ENCODE assay signal across 22 cellular contexts in the genomic region with DNA sequence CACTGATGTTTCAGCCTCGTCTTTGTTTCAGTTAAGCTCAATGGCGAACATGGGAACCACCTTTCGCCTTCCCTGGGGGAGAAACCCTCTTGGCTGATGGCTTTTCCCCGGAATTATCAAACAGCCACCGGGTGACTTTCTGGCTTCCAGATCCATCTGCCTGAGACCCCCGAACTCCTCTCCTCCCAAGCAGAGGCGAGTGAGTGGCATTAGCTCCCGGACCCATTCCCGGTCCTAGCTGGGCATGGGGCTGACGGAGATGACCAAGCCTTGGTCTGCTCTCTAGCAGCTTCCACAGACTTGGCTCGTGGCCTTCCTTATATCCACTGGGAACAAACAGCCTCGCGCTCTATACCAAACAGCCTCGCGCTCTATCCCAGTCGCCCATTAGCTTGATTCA.
DNase-seq lines count a peak whose midpoint lies in the region; ATAC-seq and TF ChIP-seq lines count a peak whose summit lies in the region.
"Had no signal": no experiment of that assay in that cellular context is flagged by ENCODE, and none has a peak within 500 bp of the region (broad histone marks: within the 10 kb centered on the region; RNA-seq: fewer than 3 reads in every experiment).

No MANE protein-coding gene starts in this region.

- intact Hi-C loops in IMR-90 (cut with micrococcal nuclease) (no loop called here), lower leg skin (cut with DNase I; ENCODE audit: low total_unique reads) (no loop called here)

- TF ChIP-seq CTCF in IMR-90 (conservative IDR thresholded peaks at IDR 0.05; ENCODE audit: low read depth, low read length) (no peak), lower leg skin (IDR thresholded peaks at IDR 0.05) (no peak), progenitor cell of endocrine pancreas (IDR thresholded peaks at IDR 0.05; ENCODE audit: unreplicated experiment) (no peak)

- H2BK5ac ChIP-seq in IMR-90 (ENCODE audit: low read depth, low read length, poor library complexity, severe bottlenecking) = no peak overlapping the region

- no peak overlapping the region for H2AK9ac ChIP-seq in IMR-90 (replicated peaks; ENCODE audit: low read depth, low read length, poor library complexity)

- H3K4me2 ChIP-seq in IMR-90 (ENCODE audit: low read depth, low read length) = no peak overlapping the region

- POLR2A ChIA-PET in IMR-90 (lab: Charles Lee; ENCODE audit: unreplicated experiment) = no interaction called here

- no peaks in the 10 kb centered on the region for H3K4me1 ChIP-seq in IMR-90 (ENCODE audit: control insufficient read depth, insufficient read depth, low read length)

- no peaks in the 10 kb centered on the region for H3K36me3 Mint-ChIP-seq in activated CD8-positive, alpha-beta memory T cell treated with anti-CD3 and anti-CD28 coated beads, Interleukin-2, amount 10 ng/mL, durations not matched to agents 7 days and 5 days
- H3K36me3 Mint-ChIP-seq in progenitor cell of endocrine pancreas (ENCODE audit: insufficient read depth) = peaks cover 17% of the 10 kb centered on the region
- H3K36me3 Mint-ChIP-seq in activated naive CD8-positive, alpha-beta T cell treated with anti-CD3 and anti-CD28 coated beads for 36 hours = peaks cover 2% of the 10 kb centered on the region

- TF ChIP-seq POLR2A in IMR-90 (IDR thresholded peaks at IDR 0.05; ENCODE audit: low read depth, low read length) (no peak), lower leg skin (IDR thresholded peaks at IDR 0.05) (no peak)

- no peak overlapping the region for H2AFZ ChIP-seq in IMR-90 (replicated peaks; ENCODE audit: low read length, poor library complexity)

- H4K8ac ChIP-seq in IMR-90 (ENCODE audit: low read depth in 2 of 2, low read length in 2 of 2) = no peak overlapping the region

- no peak overlapping the region for H3K4ac ChIP-seq in IMR-90 (ENCODE audit: low read depth, low read length)

- H3K9ac ChIP-seq in IMR-90 (ENCODE audit: low read depth, low read length) = no peak overlapping the region

- DNase-seq in activated CD8-positive, alpha-beta memory T cell treated with anti-CD3 and anti-CD28 coated beads for 24 hours = peak; percentile 33
- no peak for DNase-seq in activated CD8-positive, alpha-beta memory T cell treated with anti-CD3 and anti-CD28 coated beads, Interleukin-2, amount 10 ng/mL, durations not matched to agents 7 days and 5 days
- DNase-seq in IMR-90 = no peak
- DNase-seq in lower leg skin (ENCODE audit: low spot score in 2 of 2) = peak; percentile 4 to 46
- DNase-seq in progenitor cell of endocrine pancreas (ENCODE audit: low spot score, unreplicated experiment) = no peak
- no peak for DNase-seq in activated naive CD8-positive, alpha-beta T cell treated with anti-CD3 and anti-CD28 coated beads for 36 hours
- no peak for DNase-seq in stimulated activated CD4-positive, alpha-beta T cell treated with anti-CD3 and anti-CD28 coated beads, Interleukin-15, amount 100 ng/mL, for 24 hours
- DNase-seq: 8988T, AML-193, C1 segment of cervical spinal cord, DMS153, GDM1, Kasumi-1, NCI-H1417, NCI-H1694 treated with DMSO at 0.1 percent for 48 hours, NCI-H2081 treated with DMSO at 0.1 percent for 48 hours, NCI-H2171 treated with DMSO at 0.1 percent for 48 hours, NCI-H526, OCI-M1 had no signal

- no peak overlapping the region for H2BK15ac ChIP-seq in IMR-90 (ENCODE audit: low read depth, low read length)

- BruUV-seq in IMR-90 (replicated peaks; lab: Mats Ljungman, UMichigan) = TSS peak; percentile 37

- no peaks in the 10 kb centered on the region for H3K79me1 ChIP-seq in IMR-90 (ENCODE audit: low read depth in 1 of 2, low read length in 2 of 2)

- H2BK120ac ChIP-seq in IMR-90 (ENCODE audit: low read depth, low read length) = no peak overlapping the region

- H4K20me1 ChIP-seq in IMR-90 (ENCODE audit: insufficient read depth, low read length) = no peaks in the 10 kb centered on the region

- ATAC-seq in activated CD8-positive, alpha-beta memory T cell treated with anti-CD3 and anti-CD28 coated beads, Interleukin-2, amount 10 ng/mL, durations not matched to agents 7 days and 5 days = no peak
- ATAC-seq in IMR-90 (ENCODE audit: low read depth) = no peak
- no peak for ATAC-seq in GM18907 (IDR thresholded peaks at IDR 0.05; ENCODE audit: unreplicated experiment)
- ATAC-seq: CD8-positive, alpha-beta T cell; Right ventricle myocardium inferior had no signal

- no peaks in the 10 kb centered on the region for H3K27me3 ChIP-seq in IMR-90 (ENCODE audit: control insufficient read depth, insufficient read depth, low read length)

- H3K9me1 ChIP-seq in IMR-90 (ENCODE audit: insufficient read depth, low read length) = no peaks in the 10 kb centered on the region

- TF ChIP-seq RAD21 in IMR-90 (IDR thresholded peaks at IDR 0.05; ENCODE audit: low read length) = no peak

- H3K27ac Mint-ChIP-seq in activated CD8-positive, alpha-beta memory T cell treated with anti-CD3 and anti-CD28 coated beads, Interleukin-2, amount 10 ng/mL, durations not matched to agents 7 days and 5 days = no peak overlapping the region
- H3K27ac Mint-ChIP-seq in progenitor cell of endocrine pancreas = peak overlapping the region; percentile 14
- H3K27ac Mint-ChIP-seq in activated naive CD8-positive, alpha-beta T cell treated with anti-CD3 and anti-CD28 coated beads for 36 hours = no peak overlapping the region
- H3K27ac Mint-ChIP-seq: CD8-positive, alpha-beta T cell had no signal

- no peaks in the 10 kb centered on the region for H3K9me3 ChIP-seq in IMR-90 (ENCODE audit: control insufficient read depth, insufficient read depth, low read length)

- no peak overlapping the region for H3K18ac ChIP-seq in IMR-90 (ENCODE audit: low read depth, low read length)

- H3K56ac ChIP-seq in IMR-90 (ENCODE audit: extremely low read depth, insufficient read depth, low read length) = no peak overlapping the region

- WGBS in IMR-90 (ENCODE audit: extremely low coverage in 2 of 2, insufficient read length in 1 of 2), 2 experiments = 88% methylated on average over 6 of the region's 16 CpGs; no CpG with 5 or more reads in 1 of the 2 experiments
- WGBS in lower leg skin, 2 donors = 95 to 97% methylated on average over 16 of the region's 16 CpGs

- H3K14ac ChIP-seq in IMR-90 (replicated peaks; ENCODE audit: low read depth, low read length) = no peak overlapping the region

- no peak overlapping the region for H2BK20ac ChIP-seq in IMR-90 (ENCODE audit: low read depth, low read length)

- H3K4me1 Mint-ChIP-seq in activated CD8-positive, alpha-beta memory T cell treated with anti-CD3 and anti-CD28 coated beads, Interleukin-2, amount 10 ng/mL, durations not matched to agents 7 days and 5 days = no peaks in the 10 kb centered on the region
- H3K4me1 Mint-ChIP-seq in progenitor cell of endocrine pancreas (ENCODE audit: low read depth) = peaks cover 2% of the 10 kb centered on the region
- no peaks in the 10 kb centered on the region for H3K4me1 Mint-ChIP-seq in activated naive CD8-positive, alpha-beta T cell treated with anti-CD3 and anti-CD28 coated beads for 36 hours

- H3K4me3 ChIP-seq in IMR-90 (ENCODE audit: insufficient read depth, low read depth, low read length) (no peak overlapping the region), lower leg skin (ENCODE audit: low read depth, poor library complexity, severe bottlenecking) (no peak overlapping the region)

- H3K27me3 Mint-ChIP-seq in activated CD8-positive, alpha-beta memory T cell treated with anti-CD3 and anti-CD28 coated beads, Interleukin-2, amount 10 ng/mL, durations not matched to agents 7 days and 5 days = no peaks in the 10 kb centered on the region
- H3K27me3 Mint-ChIP-seq in progenitor cell of endocrine pancreas = no peaks in the 10 kb centered on the region
- H3K27me3 Mint-ChIP-seq in activated naive CD8-positive, alpha-beta T cell treated with anti-CD3 and anti-CD28 coated beads for 36 hours = no peaks in the 10 kb centered on the region

- no peak overlapping the region for H3K27ac ChIP-seq in IMR-90 (ENCODE audit: insufficient read depth, low read length)

- H4K91ac ChIP-seq in IMR-90 (ENCODE audit: insufficient read depth, low read depth, low read length) = no peak overlapping the region

- no peaks in the 10 kb centered on the region for H3K36me3 ChIP-seq in IMR-90 (ENCODE audit: control insufficient read depth, insufficient read depth, low read length)

- no peak overlapping the region for H4K5ac ChIP-seq in IMR-90 (ENCODE audit: low read depth, low read length)

- no peaks in the 10 kb centered on the region for H3K9me3 Mint-ChIP-seq in activated CD8-positive, alpha-beta memory T cell treated with anti-CD3 and anti-CD28 coated beads, Interleukin-2, amount 10 ng/mL, durations not matched to agents 7 days and 5 days (ENCODE audit: low read depth)
- no peaks in the 10 kb centered on the region for H3K9me3 Mint-ChIP-seq in progenitor cell of endocrine pancreas (ENCODE audit: low read depth)
- H3K9me3 Mint-ChIP-seq in activated naive CD8-positive, alpha-beta T cell treated with anti-CD3 and anti-CD28 coated beads for 36 hours = no peaks in the 10 kb centered on the region
- H3K9me3 Mint-ChIP-seq: CD8-positive, alpha-beta T cell had no signal

- H2AK5ac ChIP-seq in IMR-90 (ENCODE audit: low read depth, low read length) = no peak overlapping the region

- CTCF ChIA-PET in activated CD8-positive, alpha-beta memory T cell treated with anti-CD3 and anti-CD28 coated beads, Interleukin-2, amount 10 ng/mL, durations not matched to agents 7 days and 5 days (lab: Charles Lee) = interaction anchor here (0.8 to 1.1 kb wide), 2 partner anchors 11 to 439 kb away, joined by 3 read pairs; no protein-coding TSS in a partner anchor
- CTCF ChIA-PET in IMR-90 (lab: Yijun Ruan, JAX) = interaction anchor here (1.4 kb wide), 1 partner anchor 10 kb away, joined by 5 read pairs; no protein-coding TSS in a partner anchor

- no peak overlapping the region for H3K4me3 Mint-ChIP-seq in activated CD8-positive, alpha-beta memory T cell treated with anti-CD3 and anti-CD28 coated beads, Interleukin-2, amount 10 ng/mL, durations not matched to agents 7 days and 5 days
- H3K4me3 Mint-ChIP-seq in progenitor cell of endocrine pancreas (ENCODE audit: low read depth) = no peak overlapping the region
- H3K4me3 Mint-ChIP-seq in activated naive CD8-positive, alpha-beta T cell treated with anti-CD3 and anti-CD28 coated beads for 36 hours = no peak overlapping the region
- H3K4me3 Mint-ChIP-seq: CD8-positive, alpha-beta T cell had no signal

- in situ Hi-C loops in IMR-90 (cut with MboI; ENCODE audit: low sequenced_read_pairs) = no loop called here

- dilution Hi-C loops in IMR-90 (cut with HindIII; ENCODE audit: low sequenced_read_pairs, unreplicated experiment) = no loop called here

- no peak overlapping the region for H3K23ac ChIP-seq in IMR-90 (ENCODE audit: low read depth, low read length)

TF ChIP-seq in IMR-90, 13 proteins besides CTCF, POLR2A, EP300 and RAD21 (continues in another document):
- no peak for TF ChIP-seq BHLHE40 (IDR thresholded peaks at IDR 0.05; ENCODE audit: low read depth, low read length)
- TF ChIP-seq CEBPB (IDR thresholded peaks at IDR 0.05; ENCODE audit: low read depth, low read length) = no peak
- no peak for TF ChIP-seq MXI1 (IDR thresholded peaks at IDR 0.05; ENCODE audit: borderline replicate concordance, low read depth, low read length)
- no peak for TF ChIP-seq MAZ (IDR thresholded peaks at IDR 0.05; ENCODE audit: borderline replicate concordance, low read depth, low read length)
- TF ChIP-seq SMC3 (IDR thresholded peaks at IDR 0.05; ENCODE audit: low read depth, low read length) = no peak
- TF ChIP-seq RCOR1 (IDR thresholded peaks at IDR 0.05; ENCODE audit: insufficient replicate concordance, low read length) = no peak

Comparison
In these comparisons a context has a peak if more than half of its experiments do, and no peak if none do; other contexts are left out.
1. DNase-seq: peak in activated CD8-positive, alpha-beta memory T cell treated with anti-CD3 and anti-CD28 coated beads for 24 hours (single experiment) and lower leg skin (2 of 2); none in activated CD8-positive, alpha-beta memory T cell treated with anti-CD3 and anti-CD28 coated beads, Interleukin-2, amount 10 ng/mL, durations not matched to agents 7 days and 5 days (single experiment), IMR-90 (single experiment), progenitor cell of endocrine pancreas (single experiment), activated naive CD8-positive, alpha-beta T cell treated with anti-CD3 and anti-CD28 coated beads for 36 hours (single experiment) and stimulated activated CD4-positive, alpha-beta T cell treated with anti-CD3 and anti-CD28 coated beads, Interleukin-15, amount 100 ng/mL, for 24 hours (single experiment).